ENCODE assay signal across 8 cellular contexts in genomic region chr19:39409886-39410619, GRCh38. TPM values are rescaled to one million over a fixed set of nuclear protein-coding genes. Genes with fewer than 3 reads are reported as not detected.
DNase-seq lines count a peak whose midpoint lies in the region; ATAC-seq, FAIRE-seq and TF ChIP-seq lines count a peak whose summit lies in the region.

No MANE protein-coding gene starts in this region.

- H3F3A ChIP-seq in SU-DHL-6 (ENCODE audit: insufficient read depth) = peaks cover 58% of the 10 kb centered on the region

- intact Hi-C loops in sigmoid colon (cut with DNase I) = loop anchor here (2.0 to 10.0 kb wide), 3 partner anchors 13 to 1305 kb away; partner anchors contain the start of genes COQ8B and ITPKC

- H3K4me1 ChIP-seq in hepatocyte (ENCODE audit: insufficient read depth) = peaks cover 25% of the 10 kb centered on the region
- peaks cover 0 to 49% (median 41%) of the 10 kb centered on the region in 4 donors for H3K4me1 ChIP-seq in sigmoid colon

- no peak for FAIRE-seq in D721Med (lab: Jason Lieb, UNC)

- H3K79me2 ChIP-seq in SU-DHL-6 (ENCODE audit: insufficient read depth, low read length) = peaks cover 29% of the 10 kb centered on the region
- peaks cover 58% of the 10 kb centered on the region for H3K79me2 ChIP-seq in hepatocyte

- H4K20me1 ChIP-seq in SU-DHL-6 (ENCODE audit: low read depth, low read length) = no peaks in the 10 kb centered on the region
- H4K20me1 ChIP-seq in hepatocyte (ENCODE audit: insufficient read depth, poor library complexity, severe bottlenecking) = peaks cover 20% of the 10 kb centered on the region

- H3K4me2 ChIP-seq in SU-DHL-6 (ENCODE audit: low read depth, low read length, poor library complexity, severe bottlenecking) = peak overlapping the region; percentile 97
- H3K4me2 ChIP-seq in hepatocyte = peak overlapping the region; percentile 85

- in situ Hi-C loops in astrocyte of the cerebellum (cut with HindIII; ENCODE audit: low sequenced_read_pairs) = no loop called here

- WGBS in hepatocyte (ENCODE audit: low lambda C conversion rate, missing lambda C conversion rate) = 1% methylated on average over 20 of the region's 39 CpGs
- 1% methylated on average over 39 of the region's 39 CpGs for WGBS in sigmoid colon, 2 donors

- TF ChIP-seq CTCF in SU-DHL-6 (IDR thresholded peaks at IDR 0.05; ENCODE audit: insufficient read depth, low read length, poor library complexity, severe bottlenecking) (no peak), astrocyte of the cerebellum (IDR thresholded peaks at IDR 0.05; ENCODE audit: low read depth, low read length, missing control alignments) (no peak), hepatocyte (IDR thresholded peaks at IDR 0.05; ENCODE audit: poor library complexity) (no peak), sigmoid colon (IDR thresholded peaks at IDR 0.05) (no peak), D721Med (IDR thresholded peaks at IDR 0.05; ENCODE audit: insufficient read depth, missing control alignments) (no peak)

- TF ChIP-seq EP300 in sigmoid colon (IDR thresholded peaks at IDR 0.05) = peak in 3 of 4 donors; percentile 6 to 58 (median 16)

- no peaks in the 10 kb centered on the region for H3K36me3 ChIP-seq in SU-DHL-6 (ENCODE audit: low read length)
- H3K36me3 ChIP-seq in hepatocyte (replicated peaks; ENCODE audit: insufficient read depth, low read depth) = no peaks in the 10 kb centered on the region
- H3K36me3 ChIP-seq in sigmoid colon = peaks cover 12 to 22% (median 17%) of the 10 kb centered on the region in 4 donors

- H3K27ac ChIP-seq in SU-DHL-6 (ENCODE audit: low read depth, low read length) = peak overlapping the region; percentile 98
- H3K27ac ChIP-seq in hepatocyte = peak overlapping the region; percentile 100
- H3K27ac ChIP-seq in sigmoid colon = peak overlapping the region; percentile 100

- H3K4me3 ChIP-seq in SU-DHL-6 (ENCODE audit: insufficient read depth, low read length, poor library complexity, severe bottlenecking) (peak overlapping the region; percentile 91), astrocyte of the cerebellum (ENCODE audit: low read depth, low read length) (peak overlapping the region; percentile 86), hepatocyte (peak overlapping the region; percentile 77), sigmoid colon (peak overlapping the region; percentile 76 to 99 (median 90))

- peak in 1 of 2 donors; percentile 43 for TF ChIP-seq POLR2A in sigmoid colon (IDR thresholded peaks at IDR 0.05)

- H3K27me3 ChIP-seq in SU-DHL-6 (ENCODE audit: low read length) (no peaks in the 10 kb centered on the region), hepatocyte (no peaks in the 10 kb centered on the region), sigmoid colon (no peaks in the 10 kb centered on the region)

- DNase-seq in DMS53 (lab: John Stamatoyannopoulos, UW) = peak; percentile 85
- no peak for DNase-seq in astrocyte of the cerebellum (ENCODE audit: low read depth)
- DNase-seq in hepatocyte (ENCODE audit: low spot score) = peak; percentile 91
- peak; percentile 95 for DNase-seq in sigmoid colon
- no peak for DNase-seq in D721Med (ENCODE audit: insufficient read length, low spot score)

- no peaks in the 10 kb centered on the region for H3K9me3 ChIP-seq in SU-DHL-6 (ENCODE audit: insufficient read depth, low read length)
- H3K9me3 ChIP-seq in hepatocyte (ENCODE audit: low read depth) = no peaks in the 10 kb centered on the region
- H3K9me3 ChIP-seq in sigmoid colon = no peaks in the 10 kb centered on the region

- ATAC-seq in HG03521 (IDR thresholded peaks at IDR 0.05; ENCODE audit: unreplicated experiment) (peak; percentile 17), GM21381 (IDR thresholded peaks at IDR 0.05; ENCODE audit: unreplicated experiment) (no peak)

- H2AFZ ChIP-seq in SU-DHL-6 (ENCODE audit: low read depth, low read length, severe bottlenecking) (peak overlapping the region; percentile 47), hepatocyte (no peak overlapping the region)

- H3K9ac ChIP-seq in SU-DHL-6 (ENCODE audit: low read length) = peak overlapping the region; percentile 94

- H3K9me2 ChIP-seq in SU-DHL-6 (replicated peaks; ENCODE audit: insufficient read depth, low read length) (no peaks in the 10 kb centered on the region), hepatocyte (replicated peaks; ENCODE audit: insufficient read depth) (no peaks in the 10 kb centered on the region)

RNA-seq across cellular contexts. Expression of gene PLEKHG2, which starts 2.4 kb away (rescaled TPM):
- total RNA-seq in hepatocyte (17.7 and 25.3 TPM in 2 replicates), sigmoid colon (10 to 100 TPM in 3 of 4 donors, 1 to 10 TPM in 1; 8.2 to 28.8 (median 12.5) TPM)
- polyA plus RNA-seq in hepatocyte (34.0 and 44.0 TPM in 2 replicates), sigmoid colon (10 to 100 TPM in 1 of 3 donors, under 1 TPM in 2; 0.60 to 14.9 (median 0.69) TPM)

RNA-seq across cellular contexts. Expression of gene ZFP36, which starts 3.4 kb away (rescaled TPM):
- 72.9 and 95.8 TPM in 2 replicates for total RNA-seq in hepatocyte
- polyA plus RNA-seq in hepatocyte = 1,034 and 1,087 TPM in 2 replicates
- total RNA-seq in sigmoid colon = 100 to 1,000 TPM in 3 of 4 donors, 10 to 100 TPM in 1; 78.1 to 320 (median 190) TPM
- polyA plus RNA-seq in sigmoid colon = 100 to 1,000 TPM; 112 to 298 (median 228) TPM

RNA-seq across cellular contexts. Expression of gene MED29, which starts 18.9 kb away (rescaled TPM):
- total RNA-seq in hepatocyte (18.9 and 21.4 TPM in 2 replicates), sigmoid colon (10 to 100 TPM; 25.2 to 44.6 (median 33.7) TPM)
- polyA plus RNA-seq in hepatocyte (27.9 and 38.6 TPM in 2 replicates), sigmoid colon (10 to 100 TPM; 22.8 to 33.5 (median 31.0) TPM)

RNA-seq across cellular contexts. Expression of gene PAF1, which starts 19.1 kb away (rescaled TPM):
- total RNA-seq in hepatocyte = 30.4 and 42.5 TPM in 2 replicates
- polyA plus RNA-seq in hepatocyte = 53.5 and 54.4 TPM in 2 replicates
- total RNA-seq in sigmoid colon = 10 to 100 TPM; 37.5 to 51.8 (median 43.5) TPM
- 10 to 100 TPM; 28.2 to 40.5 (median 37.2) TPM for polyA plus RNA-seq in sigmoid colon

RNA-seq across cellular contexts. Expression of gene RPS16, which starts 25.7 kb away (rescaled TPM):
- 63.8 and 115 TPM in 2 replicates for total RNA-seq in hepatocyte
- polyA plus RNA-seq in hepatocyte = 409 and 411 TPM in 2 replicates
- total RNA-seq in sigmoid colon = 1,000 to 10,000 TPM; 1,648 to 4,043 (median 3,423) TPM
- polyA plus RNA-seq in sigmoid colon = 1,000 to 10,000 TPM; 2,119 to 4,564 (median 2,918) TPM

Comparison
In these comparisons a context has a peak if more than half of its experiments do, and no peak if none do; other contexts are left out.
1. DNase-seq: peak in DMS53 (single experiment), hepatocyte (single experiment) and sigmoid colon (single experiment); none in astrocyte of the cerebellum (single experiment) and D721Med (single experiment).
2. Peak in every context shown above with its lines, with median percentiles within 50 percentile points of each other: H3K27ac ChIP-seq and H3K4me3 ChIP-seq.